8 cellular contexts compared by ENCODE assay signal in genomic region chr5:102753889-102754498, GRCh38. TPM values are rescaled to one million over a fixed set of nuclear protein-coding genes. Genes with fewer than 3 reads are reported as not detected.
DNase-seq lines count a peak whose midpoint lies in the region; ATAC-seq, FAIRE-seq and TF ChIP-seq lines count a peak whose summit lies in the region.

No MANE protein-coding gene starts in this region.

- intact Hi-C loops in HCT116 (cut with micrococcal nuclease), result loop anchor here (1.0 kb wide), 1 partner anchor 42 kb away; no protein-coding TSS in a partner anchor
- intact Hi-C loops in activated CD4-positive, alpha-beta memory T cell treated with anti-CD3 and anti-CD28 coated beads for 36 hours (cut with micrococcal nuclease), result loop anchor here (2.0 kb wide), 1 partner anchor 505 kb away; the partner anchor contains the start of gene MACIR

- peaks cover 37% of the 10 kb centered on the region for H3K79me2 ChIP-seq in HCT116 (ENCODE audit: insufficient read depth, low read length)

- H3K36me3 ChIP-seq in HCT116 (ENCODE audit: control insufficient read depth in 1 of 2, insufficient read depth in 2 of 2, low read length in 2 of 2) (no peaks in the 10 kb centered on the region), skeletal muscle satellite cell (ENCODE audit: insufficient read depth, low read length) (no peaks in the 10 kb centered on the region)

- H3K27me3 Mint-ChIP-seq in activated CD4-positive, alpha-beta memory T cell treated with anti-CD3 and anti-CD28 coated beads for 36 hours, result peaks cover 7% of the 10 kb centered on the region
- H3K27me3 Mint-ChIP-seq in glutamatergic neuron (ENCODE audit: unreplicated experiment), result peaks cover 16% of the 10 kb centered on the region

- DNase-seq in HCT116 (ENCODE audit: low read depth, low spot score) (no peak), glutamatergic neuron (no peak), D721Med (ENCODE audit: insufficient read length, low spot score) (no peak), Ammon's horn (ENCODE audit: low spot score) (no peak)
- DNase-seq in activated CD4-positive, alpha-beta memory T cell treated with anti-CD3 and anti-CD28 coated beads for 36 hours, result peak; percentile 18

- no peak overlapping the region for H2AFZ ChIP-seq in HCT116 (ENCODE audit: low read depth, low read length, poor library complexity, severe bottlenecking)

- peak overlapping the region; percentile 82 for H3K27ac ChIP-seq in HCT116 (ENCODE audit: low read depth, low read length)

- no peak for TF ChIP-seq POLR2A in HCT116 (IDR thresholded peaks at IDR 0.05; ENCODE audit: borderline replicate concordance, extremely low read depth, insufficient read depth, insufficient read length)

- peak overlapping the region; percentile 95 to 99; a peak in 3 of 4 replicates for H3K4me3 ChIP-seq in HCT116 (replicated peaks in 1 of 2; ENCODE audit: low read depth in 1 of 2, low read length in 2 of 2)
- peak overlapping the region; percentile 92 for H3K4me3 ChIP-seq in skeletal muscle satellite cell (ENCODE audit: low read length)

- no peak for ATAC-seq in HCT116
- no peak for ATAC-seq in HG03432 (IDR thresholded peaks at IDR 0.05; ENCODE audit: unreplicated experiment)
- ATAC-seq in HG03565 (IDR thresholded peaks at IDR 0.05; ENCODE audit: unreplicated experiment), result no peak

- peaks cover 4% of the 10 kb centered on the region for H3K36me3 Mint-ChIP-seq in activated CD4-positive, alpha-beta memory T cell treated with anti-CD3 and anti-CD28 coated beads for 36 hours
- H3K36me3 Mint-ChIP-seq in glutamatergic neuron (ENCODE audit: unreplicated experiment), result peaks cover 8% of the 10 kb centered on the region

- peak overlapping the region; percentile 91 for H3K4me2 ChIP-seq in HCT116 (ENCODE audit: low read length)
- peak overlapping the region; percentile 100 for H3K4me2 ChIP-seq in skeletal muscle satellite cell (ENCODE audit: low read length)

- RAD21 ChIA-PET in HCT116 (lab: Charles Lee; ENCODE audit: low non-redundant PET in 1 of 2, low total read pairs in 2 of 2, uncharacterized antibody in 2 of 2, unreplicated experiment in 2 of 2), result no interaction called here

- peaks cover 21 to 39% of the 10 kb centered on the region in 2 experiments for H3K4me1 ChIP-seq in HCT116 (ENCODE audit: control insufficient read depth in 1 of 2, insufficient read depth in 2 of 2, low read length in 2 of 2)
- peaks cover 20% of the 10 kb centered on the region for H3K4me1 ChIP-seq in skeletal muscle satellite cell (ENCODE audit: control insufficient read depth, insufficient read depth, low read length)

- H3K9me3 Mint-ChIP-seq in activated CD4-positive, alpha-beta memory T cell treated with anti-CD3 and anti-CD28 coated beads for 36 hours, result no peaks in the 10 kb centered on the region
- H3K9me3 Mint-ChIP-seq in glutamatergic neuron (ENCODE audit: unreplicated experiment), result peaks cover 11% of the 10 kb centered on the region

- H3K9me2 ChIP-seq in HCT116 (ENCODE audit: insufficient read depth), result no peaks in the 10 kb centered on the region

- CTCF ChIA-PET in HCT116 (lab: Charles Lee), result interaction anchor here (0.7 kb wide), 1 partner anchor 73 kb away, joined by 3 read pairs; no protein-coding TSS in a partner anchor
- CTCF ChIA-PET in activated CD4-positive, alpha-beta memory T cell treated with anti-CD3 and anti-CD28 coated beads for 36 hours (lab: Charles Lee), result interaction anchor here (1.1 kb wide), 1 partner anchor 26 kb away, joined by 4 read pairs; no protein-coding TSS in a partner anchor

- no peak for TF ChIP-seq RAD21 in HCT116 (IDR thresholded peaks at IDR 0.05; ENCODE audit: low read depth)

- peak overlapping the region; percentile 35 for H3K27ac Mint-ChIP-seq in activated CD4-positive, alpha-beta memory T cell treated with anti-CD3 and anti-CD28 coated beads for 36 hours
- no peak overlapping the region for H3K27ac Mint-ChIP-seq in glutamatergic neuron (ENCODE audit: unreplicated experiment)

- H3K9me3 ChIP-seq in HCT116 (ENCODE audit: control insufficient read depth in 1 of 2, insufficient read depth in 1 of 2, low read depth in 1 of 2, low read length in 2 of 2) (no peaks in the 10 kb centered on the region), skeletal muscle satellite cell (replicated peaks; ENCODE audit: low read length) (no peaks in the 10 kb centered on the region)

- peak overlapping the region; percentile 73 for H3K4me3 Mint-ChIP-seq in activated CD4-positive, alpha-beta memory T cell treated with anti-CD3 and anti-CD28 coated beads for 36 hours
- H3K4me3 Mint-ChIP-seq in glutamatergic neuron (ENCODE audit: unreplicated experiment), result peak overlapping the region; percentile 90

- H3K9ac ChIP-seq in HCT116 (ENCODE audit: low read length), result peak overlapping the region; percentile 95
- peak overlapping the region; percentile 93 for H3K9ac ChIP-seq in skeletal muscle satellite cell (ENCODE audit: low read depth, low read length)

- H3K27me3 ChIP-seq in HCT116 (ENCODE audit: insufficient read depth, low read length) (no peaks in the 10 kb centered on the region), skeletal muscle satellite cell (ENCODE audit: control insufficient read depth, insufficient read depth, low read length) (no peaks in the 10 kb centered on the region)

- TF ChIP-seq CTCF in HCT116 (IDR thresholded peaks at IDR 0.05 in 2 of 3, conservative IDR thresholded peaks at IDR 0.05 in 1 of 3; ENCODE audit: borderline replicate concordance in 1 of 3, insufficient read depth in 1 of 3, low read depth in 2 of 3, low read length in 2 of 3), result no peak
- no peak for TF ChIP-seq CTCF in glutamatergic neuron (IDR thresholded peaks at IDR 0.05; ENCODE audit: partially characterized antibody, unreplicated experiment)
- no peak for TF ChIP-seq CTCF in D721Med (IDR thresholded peaks at IDR 0.05; ENCODE audit: insufficient read depth, missing control alignments)

- no peaks in the 10 kb centered on the region for H4K20me1 ChIP-seq in HCT116 (ENCODE audit: insufficient read depth)

- POLR2A ChIA-PET in HCT116 (lab: Charles Lee), result no interaction called here
- POLR2A ChIA-PET in activated CD4-positive, alpha-beta memory T cell treated with anti-CD3 and anti-CD28 coated beads for 36 hours (lab: Charles Lee), result interaction anchor here (0.9 to 4.5 kb wide), 4 partner anchors 9 to 365 kb away, joined by 3 to 26 read pairs (median 4); partner anchors contain the start of genes GIN1 and PPIP5K2

- TSS peak; percentile 44 for BruUV-seq in HCT116 (replicated peaks; lab: Mats Ljungman, UMichigan)

- peaks cover 24% of the 10 kb centered on the region for H3K4me1 Mint-ChIP-seq in activated CD4-positive, alpha-beta memory T cell treated with anti-CD3 and anti-CD28 coated beads for 36 hours (ENCODE audit: low read depth)
- H3K4me1 Mint-ChIP-seq in glutamatergic neuron (ENCODE audit: low read depth, unreplicated experiment), result peaks cover 5% of the 10 kb centered on the region

- FAIRE-seq in D721Med (lab: Jason Lieb, UNC), result no peak

TF ChIP-seq in HCT116, 20 proteins besides CTCF, POLR2A, EP300 and RAD21:
- TF ChIP-seq, protein P1, sequence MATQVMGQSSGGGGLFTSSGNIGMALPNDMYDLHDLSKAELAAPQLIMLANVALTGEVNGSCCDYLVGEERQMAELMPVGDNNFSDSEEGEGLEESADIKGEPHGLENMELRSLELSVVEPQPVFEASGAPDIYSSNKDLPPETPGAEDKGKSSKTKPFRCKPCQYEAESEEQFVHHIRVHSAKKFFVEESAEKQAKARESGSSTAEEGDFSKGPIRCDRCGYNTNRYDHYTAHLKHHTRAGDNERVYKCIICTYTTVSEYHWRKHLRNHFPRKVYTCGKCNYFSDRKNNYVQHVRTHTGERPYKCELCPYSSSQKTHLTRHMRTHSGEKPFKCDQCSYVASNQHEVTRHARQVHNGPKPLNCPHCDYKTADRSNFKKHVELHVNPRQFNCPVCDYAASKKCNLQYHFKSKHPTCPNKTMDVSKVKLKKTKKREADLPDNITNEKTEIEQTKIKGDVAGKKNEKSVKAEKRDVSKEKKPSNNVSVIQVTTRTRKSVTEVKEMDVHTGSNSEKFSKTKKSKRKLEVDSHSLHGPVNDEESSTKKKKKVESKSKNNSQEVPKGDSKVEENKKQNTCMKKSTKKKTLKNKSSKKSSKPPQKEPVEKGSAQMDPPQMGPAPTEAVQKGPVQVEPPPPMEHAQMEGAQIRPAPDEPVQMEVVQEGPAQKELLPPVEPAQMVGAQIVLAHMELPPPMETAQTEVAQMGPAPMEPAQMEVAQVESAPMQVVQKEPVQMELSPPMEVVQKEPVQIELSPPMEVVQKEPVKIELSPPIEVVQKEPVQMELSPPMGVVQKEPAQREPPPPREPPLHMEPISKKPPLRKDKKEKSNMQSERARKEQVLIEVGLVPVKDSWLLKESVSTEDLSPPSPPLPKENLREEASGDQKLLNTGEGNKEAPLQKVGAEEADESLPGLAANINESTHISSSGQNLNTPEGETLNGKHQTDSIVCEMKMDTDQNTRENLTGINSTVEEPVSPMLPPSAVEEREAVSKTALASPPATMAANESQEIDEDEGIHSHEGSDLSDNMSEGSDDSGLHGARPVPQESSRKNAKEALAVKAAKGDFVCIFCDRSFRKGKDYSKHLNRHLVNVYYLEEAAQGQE (IDR thresholded peaks at IDR 0.05; ENCODE audit: low read depth), result no peak
- no peak for TF ChIP-seq FOSL1 (IDR thresholded peaks at IDR 0.05; ENCODE audit: low read depth)

RNA-seq across cellular contexts. Expression of gene PAM, which starts 1.1 kb away (rescaled TPM):
- total RNA-seq in HCT116 (2021; ENCODE audit: unreplicated experiment), result 257 TPM
- 115 and 142 TPM in 2 replicates for polyA plus RNA-seq in HCT116 (2012)
- 10 to 100 TPM; 41.6 to 43.7 TPM for total RNA-seq in activated CD4-positive, alpha-beta memory T cell treated with anti-CD3 and anti-CD28 coated beads for 36 hours
- total RNA-seq in glutamatergic neuron (ENCODE audit: unreplicated experiment), result 192 TPM
- total RNA-seq in skeletal muscle satellite cell (2012; rRNA removed), result 130 and 148 TPM in 2 replicates
